Comparison of ENCODE assay signal across 1 cellular context in the genomic region with DNA sequence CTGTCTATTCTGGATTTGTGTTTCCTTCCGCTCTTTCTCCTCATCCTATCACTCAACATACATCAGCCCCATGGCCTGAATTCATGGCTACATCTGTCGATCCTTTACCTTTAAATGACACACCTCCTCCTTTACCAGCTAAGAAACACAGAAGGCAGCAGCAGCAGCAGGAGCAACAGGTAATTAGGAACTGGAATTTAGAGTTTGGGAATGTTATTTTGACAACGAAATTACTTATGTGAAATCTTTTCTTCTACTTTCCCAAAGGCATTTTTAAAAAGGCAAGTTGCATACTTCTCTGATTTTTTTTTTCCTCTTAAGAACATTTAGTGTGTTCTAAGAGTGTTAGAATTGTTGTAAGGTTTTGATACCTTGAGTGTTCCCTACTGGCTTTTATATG.
TF ChIP-seq lines count a peak whose summit lies in the region.

No MANE protein-coding gene starts in this region.

TF ChIP-seq in HEK293, 187 proteins besides CTCF, POLR2A, EP300 and RAD21 (continued from another document):
- no peak for TF ChIP-seq TCF7L2 (IDR thresholded peaks at IDR 0.05; ENCODE audit: borderline replicate concordance, low read depth, low read length)
